In the genomic region with DNA sequence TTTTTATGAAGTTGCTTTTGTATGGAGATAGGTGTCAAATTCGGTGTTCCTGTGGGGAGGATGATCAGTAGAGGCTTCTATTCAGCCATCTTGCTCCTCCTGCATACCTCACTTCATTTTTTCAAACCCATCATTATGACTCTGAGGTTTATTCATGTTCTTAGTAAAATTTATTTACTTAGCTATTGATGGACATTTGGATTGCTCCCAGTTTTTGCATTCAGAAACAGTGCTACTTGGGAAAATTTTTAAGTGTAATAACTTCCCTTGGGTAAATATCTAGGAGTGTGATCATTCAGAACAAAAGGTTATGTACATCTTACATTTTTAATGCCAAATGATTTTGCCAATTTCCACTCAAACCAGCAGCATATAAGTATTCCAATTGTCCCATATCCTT, we compare ENCODE assay signal across 16 cellular contexts.
DNase-seq lines count a peak whose midpoint lies in the region; FAIRE-seq and TF ChIP-seq lines count a peak whose summit lies in the region.
"Had no signal": no experiment of that assay in that cellular context is flagged by ENCODE, and none has a peak within 500 bp of the region (broad histone marks: within the 10 kb centered on the region; RNA-seq: fewer than 3 reads in every experiment).

No MANE protein-coding gene starts in this region.

- H4K5ac ChIP-seq in H1 (ENCODE audit: insufficient read length, low read depth, low read length) (peak overlapping the region; percentile 68), mesendoderm (ENCODE audit: low read length) (peak overlapping the region; percentile 26)

- H2BK5ac ChIP-seq in H1 (ENCODE audit: low read depth, low read length) (no peak overlapping the region; the same call in 1 of the 2 replicates), mesendoderm (ENCODE audit: low read length) (no peak overlapping the region)

- H3K9me3 ChIP-seq in breast epithelium (no peaks in the 10 kb centered on the region), H1 (ENCODE audit: insufficient read depth in 2 of 2, low read depth in 1 of 2, low read length in 1 of 2) (no peaks in the 10 kb centered on the region)

- H3K4me3 ChIP-seq in breast epithelium (no peak overlapping the region), H1 (ENCODE audit: extremely low read depth in 1 of 4, insufficient read depth in 2 of 4, low read depth in 3 of 4, low read length in 4 of 4) (peak overlapping the region in 1 of 4 experiments; percentile 5; a peak in 1 of 8 replicates), mesendoderm (ENCODE audit: low read length) (no peak overlapping the region)
- H3K4me3 ChIP-seq: GM12878 had no signal

- H2BK120ac ChIP-seq in H1 (replicated peaks; ENCODE audit: low read depth, low read length), result peak overlapping the region; percentile 7
- H2BK120ac ChIP-seq in mesendoderm (ENCODE audit: low read depth, low read length), result no peak overlapping the region

- H3K79me2 ChIP-seq in H1 (ENCODE audit: control insufficient read depth in 1 of 2, insufficient read depth in 2 of 2, low read length in 2 of 2) (no peaks in the 10 kb centered on the region), mesendoderm (ENCODE audit: control insufficient read depth, insufficient read depth, low read length) (no peaks in the 10 kb centered on the region)

- no peak overlapping the region; a peak in 1 of 7 replicates for H3K9ac ChIP-seq in H1 (replicated peaks in 1 of 4; ENCODE audit: extremely low read depth in 1 of 4, low read depth in 3 of 4, low read length in 3 of 4)
- H3K9ac ChIP-seq in mesendoderm (ENCODE audit: low read length), result no peak overlapping the region

- no peak for TF ChIP-seq EP300 in H1 (IDR thresholded peaks at IDR 0.05; ENCODE audit: borderline replicate concordance in 1 of 2, low read depth in 2 of 2, low read length in 2 of 2)

- no peaks in the 10 kb centered on the region for H3K23me2 ChIP-seq in H1 (ENCODE audit: low read depth, low read length)

- BruUV-seq in MCF 10A (replicated peaks; lab: Mats Ljungman, UMichigan), result no TSS peak

- no peaks in the 10 kb centered on the region for H3K27me3 ChIP-seq in breast epithelium
- H3K27me3 ChIP-seq in H1 (replicated peaks in 1 of 4; ENCODE audit: control insufficient read depth in 3 of 4, extremely low read depth in 1 of 4, insufficient read depth in 3 of 4, low read length in 3 of 4), result no peaks in the 10 kb centered on the region
- no peaks in the 10 kb centered on the region for H3K27me3 ChIP-seq in mesendoderm (ENCODE audit: insufficient read depth, low read length, poor library complexity)

- H2AK5ac ChIP-seq in H1 (ENCODE audit: low read depth, low read length) (no peak overlapping the region), mesendoderm (ENCODE audit: low read length) (no peak overlapping the region)

- no peak overlapping the region for H3K27ac ChIP-seq in breast epithelium
- H3K27ac ChIP-seq in H1 (ENCODE audit: low read depth, low read length), result peak overlapping the region; percentile 38; the same call in 1 of the 2 replicates
- H3K27ac ChIP-seq in mesendoderm (ENCODE audit: low read depth, low read length), result no peak overlapping the region

- peak overlapping the region in 1 of 2 experiments; percentile 5; a peak in 1 of 4 replicates for H3K4me2 ChIP-seq in H1 (ENCODE audit: insufficient read depth in 1 of 2, low read depth in 2 of 2, low read length in 2 of 2)
- H3K4me2 ChIP-seq in mesendoderm (ENCODE audit: low read length), result no peak overlapping the region

- H3K56ac ChIP-seq in H1 (replicated peaks; ENCODE audit: insufficient read length, low read depth, low read length) (no peak overlapping the region), mesendoderm (ENCODE audit: low read length) (no peak overlapping the region)

- H3K36me3 ChIP-seq in breast epithelium, result no peaks in the 10 kb centered on the region
- H3K36me3 ChIP-seq in H1 (ENCODE audit: control insufficient read depth in 2 of 4, insufficient read depth in 4 of 4, low read length in 3 of 4), result peaks cover 0 to 10% (median 1%) of the 10 kb centered on the region in 4 experiments; a peak in 3 of 8 replicates
- no peaks in the 10 kb centered on the region for H3K36me3 ChIP-seq in mesendoderm (ENCODE audit: control insufficient read depth, insufficient read depth, low read length)

- H3K14ac ChIP-seq in H1 (ENCODE audit: insufficient read length), result no peak overlapping the region

- H3K4me1 ChIP-seq in breast epithelium (no peaks in the 10 kb centered on the region), H1 (replicated peaks in 1 of 4; ENCODE audit: control insufficient read depth in 3 of 4, insufficient read depth in 4 of 4, low read length in 3 of 4) (peaks cover 0 to 12% (median 5%) of the 10 kb centered on the region in 4 experiments; a peak in 3 of 7 replicates), mesendoderm (ENCODE audit: control insufficient read depth, low read depth, low read length) (peaks cover 2% of the 10 kb centered on the region)

- TF ChIP-seq POLR2A in breast epithelium (IDR thresholded peaks at IDR 0.05) (no peak), H1 (IDR thresholded peaks at IDR 0.05; ENCODE audit: control extremely low read depth in 1 of 2, low read depth in 2 of 2, low read length in 2 of 2) (no peak)

- TF ChIP-seq CTCF in MCF 10A (IDR thresholded peaks at IDR 0.05; ENCODE audit: unreplicated experiment) (no peak), breast epithelium (IDR thresholded peaks at IDR 0.05) (no peak), H1 (IDR thresholded peaks at IDR 0.05; ENCODE audit: control extremely low read depth in 1 of 3, insufficient read depth in 1 of 3, low read depth in 1 of 3, low read length in 3 of 3) (no peak), GM10266 (IDR thresholded peaks at IDR 0.05; ENCODE audit: control insufficient read depth, insufficient read depth, low read depth, missing control alignments) (no peak)

- H3K36me3 Mint-ChIP-seq in MCF 10A (ENCODE audit: insufficient read depth, unreplicated experiment), result peaks cover 22% of the 10 kb centered on the region

- H3K4ac ChIP-seq in H1 (replicated peaks; ENCODE audit: insufficient read length, low read depth, low read length) (no peak overlapping the region), mesendoderm (ENCODE audit: low read depth, low read length) (no peak overlapping the region)

- no peak for DNase-seq in MCF 10A (ENCODE audit: unreplicated experiment)
- no peak for DNase-seq in breast epithelium (ENCODE audit: low spot score in 2 of 2)
- DNase-seq in H1 (ENCODE audit: low read depth in 1 of 2, low spot score in 2 of 2), result no peak
- no peak for DNase-seq in mesendoderm
- DNase-seq in COR-L47 (lab: John Stamatoyannopoulos, UW), result no peak
- no peak for DNase-seq in DMS 273 treated with DMSO at 0.1 percent for 48 hours (lab: John Stamatoyannopoulos, UW)
- no peak for DNase-seq in A172 (ENCODE audit: low spot score)
- no peak for DNase-seq in GM10266 (ENCODE audit: extremely low spot score)
- DNase-seq: C1 segment of cervical spinal cord, GOT3, MV-4-11, NCI-H1417 treated with DMSO at 0.1 percent for 48 hours, NCI-H2029, NCI-H2171 treated with DMSO at 0.1 percent for 48 hours, NCI-H510A treated with DMSO at 0.1 percent for 48 hours had no signal

- POLR2A ChIA-PET in MCF 10A (lab: Yijun Ruan, JAX), result interaction anchor here (0.5 to 5.7 kb wide), 14 partner anchors 8 to 193 kb away, joined by 3 to 121 read pairs (median 7); no protein-coding TSS in a partner anchor
- POLR2A ChIA-PET in H1 (lab: Charles Lee; ENCODE audit: partially characterized antibody), result interaction anchor here (1.0 to 1.4 kb wide), 2 partner anchors 10 to 14 kb away, joined by 3 read pairs; no protein-coding TSS in a partner anchor

- intact Hi-C loops in MCF 10A (cut with micrococcal nuclease), result loop anchor here (2.0 kb wide), 1 partner anchor 58 kb away; no protein-coding TSS in a partner anchor
- intact Hi-C loops in breast epithelium (cut with DNase I; ENCODE audit: low total_unique reads), result no loop called here

- H3K27ac Mint-ChIP-seq in MCF 10A (ENCODE audit: low read depth, unreplicated experiment), result peak overlapping the region; percentile 98

- H4K8ac ChIP-seq in H1 (ENCODE audit: extremely low read depth, insufficient read depth, low read length) (no peak overlapping the region), mesendoderm (ENCODE audit: low read depth, low read length) (no peak overlapping the region)

- H3K9me3 Mint-ChIP-seq in MCF 10A (ENCODE audit: unreplicated experiment), result peaks cover 7% of the 10 kb centered on the region

- CTCF ChIA-PET in MCF 10A (lab: Yijun Ruan, JAX), result interaction anchor here (0.6 to 2.1 kb wide), 12 partner anchors 9 to 756 kb away, joined by 3 to 21 read pairs (median 4); no protein-coding TSS in a partner anchor
- CTCF ChIA-PET in H1 (lab: Charles Lee; ENCODE audit: partially characterized antibody), result interaction anchor here (0.6 to 1.8 kb wide), 16 partner anchors 12 to 672 kb away, joined by 3 to 10 read pairs (median 4); no protein-coding TSS in a partner anchor

- 68% methylated on average over 1 of the region's 1 CpG; no CpG with 5 or more reads in 1 of the 2 experiments for WGBS in H1 (ENCODE audit: extremely low coverage in 1 of 2, insufficient coverage in 1 of 2, insufficient read length in 1 of 2, insufficient replicate concordance in 2 of 2, low coverage in 1 of 2, low lambda C conversion rate in 2 of 2, missing lambda C conversion rate in 1 of 2), 2 experiments
- no CpG with 5 or more reads among the region's 1 CpG for WGBS in mesendoderm (ENCODE audit: extremely low coverage, insufficient coverage, low lambda C conversion rate)

- H3K18ac ChIP-seq in H1 (ENCODE audit: extremely low read depth, low read length), result no peak overlapping the region; the same call in 1 of the 2 replicates
- H3K18ac ChIP-seq in mesendoderm (ENCODE audit: low read length), result no peak overlapping the region

- H3K23ac ChIP-seq in H1 (ENCODE audit: insufficient read length) (no peak overlapping the region), mesendoderm (ENCODE audit: low read length) (no peak overlapping the region)

- no peaks in the 10 kb centered on the region for H3K79me1 ChIP-seq in H1 (ENCODE audit: low read depth, low read length)
- H3K79me1 ChIP-seq in mesendoderm (ENCODE audit: low read length), result no peaks in the 10 kb centered on the region

- H3K27me3 Mint-ChIP-seq in MCF 10A (ENCODE audit: insufficient read depth, unreplicated experiment), result no peaks in the 10 kb centered on the region

- no peaks in the 10 kb centered on the region for H4K20me1 ChIP-seq in H1 (replicated peaks in 1 of 2; ENCODE audit: control insufficient read depth in 1 of 2, insufficient read depth in 2 of 2, low read length in 2 of 2)

- no peak overlapping the region for H2BK20ac ChIP-seq in H1 (ENCODE audit: low read length)

- H2AFZ ChIP-seq in H1 (ENCODE audit: low read length), result no peak overlapping the region

- H2BK12ac ChIP-seq in H1 (ENCODE audit: low read depth, low read length), result no peak overlapping the region

- H2BK15ac ChIP-seq in H1 (ENCODE audit: low read length) (no peak overlapping the region), mesendoderm (replicated peaks; ENCODE audit: low read depth) (no peak overlapping the region)

- no peak overlapping the region for H4K91ac ChIP-seq in H1 (replicated peaks; ENCODE audit: insufficient read length, low read length)

- no peak for TF ChIP-seq RAD21 in H1 (IDR thresholded peaks at IDR 0.05 in 1 of 2, conservative IDR thresholded peaks at IDR 0.05 in 1 of 2; ENCODE audit: low read depth in 2 of 2, low read length in 2 of 2)

- no peak overlapping the region for H3K4me3 Mint-ChIP-seq in MCF 10A (ENCODE audit: unreplicated experiment)

- peaks cover 17% of the 10 kb centered on the region for H3K4me1 Mint-ChIP-seq in MCF 10A (ENCODE audit: insufficient read depth, unreplicated experiment)

- FAIRE-seq in H1 (lab: Jason Lieb, UNC), result no peak
